Comparison of ENCODE assay signal across 8 cellular contexts in the genomic region with DNA sequence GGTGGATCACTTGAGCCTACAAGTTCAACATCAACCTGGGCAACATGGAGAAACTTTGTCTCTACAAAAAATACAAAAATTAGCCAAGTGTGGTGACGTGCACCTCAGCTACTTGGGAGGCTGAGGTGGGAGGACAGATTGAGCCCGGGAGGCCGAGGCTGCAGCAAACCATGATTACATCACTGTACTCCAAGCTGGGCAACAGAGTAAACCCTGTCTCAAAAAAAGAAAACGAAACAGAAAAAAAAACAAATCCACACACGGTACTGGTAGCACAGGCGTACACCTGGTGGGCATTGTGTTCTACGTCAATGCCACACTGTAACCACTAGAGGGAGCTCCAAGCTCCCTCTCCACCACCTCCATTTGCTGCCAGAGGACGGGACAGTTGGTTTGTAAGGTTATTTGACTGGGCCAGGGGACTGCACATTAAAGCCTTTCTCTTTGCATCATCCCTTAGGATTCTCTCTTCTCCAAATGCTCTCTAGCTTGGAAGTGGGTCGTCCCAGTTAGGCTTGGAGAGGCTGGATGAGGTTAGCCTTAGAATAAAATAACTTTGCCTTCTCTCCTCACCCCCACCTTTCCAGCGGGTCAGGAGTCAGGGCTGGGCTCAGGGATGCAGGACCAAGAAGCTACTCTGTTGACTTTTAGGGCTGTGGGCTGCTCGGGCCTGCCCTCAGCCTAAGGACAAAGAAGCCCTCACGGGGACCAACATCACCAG.
A peak's percentile ranks its signal among the peaks of the same experiment; 100 is the strongest.
DNase-seq lines count a peak whose midpoint lies in the region; FAIRE-seq and TF ChIP-seq lines count a peak whose summit lies in the region.

No MANE protein-coding gene starts in this region.

- peak; percentile 93 for TF ChIP-seq CTCF in kidney epithelial cell (IDR thresholded peaks at IDR 0.05; ENCODE audit: insufficient read depth, low read length, poor library complexity, severe bottlenecking)

- H3K4me3 ChIP-seq in kidney epithelial cell (ENCODE audit: low read depth, low read length): no peak overlapping the region

- no peaks in the 10 kb centered on the region for H3K36me3 ChIP-seq in kidney epithelial cell (ENCODE audit: control insufficient read depth, insufficient read depth, low read length)

- FAIRE-seq in TTC549 (lab: Jason Lieb, UNC): peak; percentile 5

- peak in 4 of 6 experiments; percentile 4 to 49 (median 26) for DNase-seq in stimulated activated naive CD4-positive, alpha-beta T cell (lab: John Stamatoyannopoulos, UW)
- no peak for DNase-seq in stimulated activated naive CD4-positive, alpha-beta T cell treated with Interleukin-2 at 50 U/mL for 16 hours (lab: John Stamatoyannopoulos, UW)
- peak; percentile 45 for DNase-seq in HCEC 1CT
- peak; percentile 62 for DNase-seq in LoVo (ENCODE audit: low spot score)
- DNase-seq in T47D (ENCODE audit: low read depth in 1 of 2, low spot score in 1 of 2): peak; percentile 54 to 78
- DNase-seq in kidney epithelial cell (ENCODE audit: low read depth): no peak
- DNase-seq in stimulated activated CD4-positive, alpha-beta T cell treated with anti-CD3 and anti-CD28 coated beads, Interleukin-4, amount 100 ng/mL, for 1 hour: peak; percentile 16

- H3K27me3 ChIP-seq in kidney epithelial cell (ENCODE audit: control insufficient read depth, insufficient read depth, low read length): no peaks in the 10 kb centered on the region

- in situ Hi-C loops in T47D (cut with HindIII; ENCODE audit: low pct_unique_long_range_greater_than_20kb, low sequenced_read_pairs): no loop called here

Comparison
In these comparisons a context has a peak if more than half of its experiments do, and no peak if none do; other contexts are left out.
1. DNase-seq: peak in stimulated activated naive CD4-positive, alpha-beta T cell (4 of 6), HCEC 1CT (single experiment), LoVo (single experiment), T47D (2 of 2) and stimulated activated CD4-positive, alpha-beta T cell treated with anti-CD3 and anti-CD28 coated beads, Interleukin-4, amount 100 ng/mL, for 1 hour (single experiment); none in stimulated activated naive CD4-positive, alpha-beta T cell treated with Interleukin-2 at 50 U/mL for 16 hours (single experiment) and kidney epithelial cell (single experiment).